2 cellular contexts compared by ENCODE assay signal in the genomic region with DNA sequence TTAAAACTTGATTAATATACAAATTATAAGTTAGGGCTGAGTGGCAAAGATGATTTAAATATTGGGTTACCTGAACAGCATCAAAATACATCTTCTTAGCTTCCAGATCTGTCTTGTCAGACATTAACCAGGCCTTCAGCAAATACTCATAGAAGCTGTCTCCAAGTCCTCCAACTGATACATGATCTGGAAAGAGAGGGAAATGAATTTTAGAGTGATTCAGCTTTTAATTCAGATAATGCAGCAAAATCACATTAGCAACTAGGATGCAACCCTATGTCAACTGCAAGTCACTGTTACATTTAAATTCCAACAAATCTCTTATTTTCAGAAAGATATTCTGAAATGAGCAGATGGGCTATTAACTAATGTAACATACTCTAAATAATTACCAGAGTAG.
TF ChIP-seq lines count a peak whose summit lies in the region.

No MANE protein-coding gene starts in this region.

TF ChIP-seq in SK-N-SH, 30 proteins besides CTCF, POLR2A, EP300 and RAD21 (continued from another document and continues in another):
- no peak for TF ChIP-seq SMC3 (IDR thresholded peaks at IDR 0.05; ENCODE audit: low read depth, low read length)
- TF ChIP-seq NRF1 (IDR thresholded peaks at IDR 0.05; ENCODE audit: low read depth, low read length) = no peak
- peak; percentile 58 for TF ChIP-seq GATA2 (CRISPR knock-in tag; IDR thresholded peaks at IDR 0.05)
- TF ChIP-seq, protein P1, sequence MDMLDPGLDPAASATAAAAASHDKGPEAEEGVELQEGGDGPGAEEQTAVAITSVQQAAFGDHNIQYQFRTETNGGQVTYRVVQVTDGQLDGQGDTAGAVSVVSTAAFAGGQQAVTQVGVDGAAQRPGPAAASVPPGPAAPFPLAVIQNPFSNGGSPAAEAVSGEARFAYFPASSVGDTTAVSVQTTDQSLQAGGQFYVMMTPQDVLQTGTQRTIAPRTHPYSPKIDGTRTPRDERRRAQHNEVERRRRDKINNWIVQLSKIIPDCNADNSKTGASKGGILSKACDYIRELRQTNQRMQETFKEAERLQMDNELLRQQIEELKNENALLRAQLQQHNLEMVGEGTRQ (IDR thresholded peaks at IDR 0.05; ENCODE audit: borderline replicate concordance, low read depth, low read length) = no peak
- TF ChIP-seq, protein P2, sequence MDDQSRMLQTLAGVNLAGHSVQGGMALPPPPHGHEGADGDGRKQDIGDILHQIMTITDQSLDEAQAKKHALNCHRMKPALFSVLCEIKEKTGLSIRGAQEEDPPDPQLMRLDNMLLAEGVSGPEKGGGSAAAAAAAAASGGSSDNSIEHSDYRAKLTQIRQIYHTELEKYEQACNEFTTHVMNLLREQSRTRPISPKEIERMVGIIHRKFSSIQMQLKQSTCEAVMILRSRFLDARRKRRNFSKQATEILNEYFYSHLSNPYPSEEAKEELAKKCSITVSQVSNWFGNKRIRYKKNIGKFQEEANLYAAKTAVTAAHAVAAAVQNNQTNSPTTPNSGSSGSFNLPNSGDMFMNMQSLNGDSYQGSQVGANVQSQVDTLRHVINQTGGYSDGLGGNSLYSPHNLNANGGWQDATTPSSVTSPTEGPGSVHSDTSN (IDR thresholded peaks at IDR 0.05) = peak; percentile 20; the same call in 1 of the 2 replicates
- TF ChIP-seq RXRA (IDR thresholded peaks at IDR 0.05; ENCODE audit: borderline replicate concordance, low read depth) = no peak
- TF ChIP-seq JUND (IDR thresholded peaks at IDR 0.05) = no peak
- TF ChIP-seq TEAD4 (IDR thresholded peaks at IDR 0.05; ENCODE audit: borderline replicate concordance, insufficient read depth) = 0 out of 2 replicates have a peak, but pooled peaks have one; percentile 23
- no peak for TF ChIP-seq EZH2phosphoT487 (IDR thresholded peaks at IDR 0.05; ENCODE audit: borderline replicate concordance, low read depth)
- TF ChIP-seq YY1 (IDR thresholded peaks at IDR 0.05; ENCODE audit: low read depth) = no peak
- TF ChIP-seq ZBTB33 (IDR thresholded peaks at IDR 0.05; ENCODE audit: borderline replicate concordance, low read depth) = no peak
- peak; percentile 36; the same call in 1 of the 2 replicates for TF ChIP-seq POLR2AphosphoS5 (IDR thresholded peaks at IDR 0.05; ENCODE audit: low read depth, low read length)
- peak; percentile 61 for TF ChIP-seq TCF12 (IDR thresholded peaks at IDR 0.05)
- TF ChIP-seq, protein P3, sequence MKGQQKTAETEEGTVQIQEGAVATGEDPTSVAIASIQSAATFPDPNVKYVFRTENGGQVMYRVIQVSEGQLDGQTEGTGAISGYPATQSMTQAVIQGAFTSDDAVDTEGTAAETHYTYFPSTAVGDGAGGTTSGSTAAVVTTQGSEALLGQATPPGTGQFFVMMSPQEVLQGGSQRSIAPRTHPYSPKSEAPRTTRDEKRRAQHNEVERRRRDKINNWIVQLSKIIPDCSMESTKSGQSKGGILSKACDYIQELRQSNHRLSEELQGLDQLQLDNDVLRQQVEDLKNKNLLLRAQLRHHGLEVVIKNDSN (IDR thresholded peaks at IDR 0.05; ENCODE audit: borderline replicate concordance, low read depth) = no peak
- no peak for TF ChIP-seq RFX5 (IDR thresholded peaks at IDR 0.05; ENCODE audit: low read length)
- no peak for TF ChIP-seq MEF2A (IDR thresholded peaks at IDR 0.05; ENCODE audit: borderline replicate concordance, low read depth)
- TF ChIP-seq, protein P4, sequence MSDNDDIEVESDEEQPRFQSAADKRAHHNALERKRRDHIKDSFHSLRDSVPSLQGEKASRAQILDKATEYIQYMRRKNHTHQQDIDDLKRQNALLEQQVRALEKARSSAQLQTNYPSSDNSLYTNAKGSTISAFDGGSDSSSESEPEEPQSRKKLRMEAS (IDR thresholded peaks at IDR 0.05; ENCODE audit: low read depth) = no peak
- TF ChIP-seq TAF1 (IDR thresholded peaks at IDR 0.05; ENCODE audit: borderline replicate concordance, low read depth, low read length) = no peak
- no peak for TF ChIP-seq IRF3 (IDR thresholded peaks at IDR 0.05; ENCODE audit: low read depth, low read length)
- no peak for TF ChIP-seq ELF1 (IDR thresholded peaks at IDR 0.05)
- no peak for TF ChIP-seq NFIC (IDR thresholded peaks at IDR 0.05; ENCODE audit: borderline replicate concordance)
- TF ChIP-seq FOXM1 (IDR thresholded peaks at IDR 0.05; ENCODE audit: low read depth) = no peak
- peak; percentile 92 for TF ChIP-seq RCOR1 (IDR thresholded peaks at IDR 0.05; ENCODE audit: low read length)
- TF ChIP-seq CHD2 (IDR thresholded peaks at IDR 0.05; ENCODE audit: low read length, partially characterized antibody) = peak; percentile 36

TF ChIP-seq in GM23338, 12 proteins besides CTCF, POLR2A, EP300 and RAD21:
- TF ChIP-seq, protein P5, sequence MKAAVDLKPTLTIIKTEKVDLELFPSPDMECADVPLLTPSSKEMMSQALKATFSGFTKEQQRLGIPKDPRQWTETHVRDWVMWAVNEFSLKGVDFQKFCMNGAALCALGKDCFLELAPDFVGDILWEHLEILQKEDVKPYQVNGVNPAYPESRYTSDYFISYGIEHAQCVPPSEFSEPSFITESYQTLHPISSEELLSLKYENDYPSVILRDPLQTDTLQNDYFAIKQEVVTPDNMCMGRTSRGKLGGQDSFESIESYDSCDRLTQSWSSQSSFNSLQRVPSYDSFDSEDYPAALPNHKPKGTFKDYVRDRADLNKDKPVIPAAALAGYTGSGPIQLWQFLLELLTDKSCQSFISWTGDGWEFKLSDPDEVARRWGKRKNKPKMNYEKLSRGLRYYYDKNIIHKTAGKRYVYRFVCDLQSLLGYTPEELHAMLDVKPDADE (IDR thresholded peaks at IDR 0.05) = no peak
- TF ChIP-seq ZNF331 (CRISPR knock-in tag; IDR thresholded peaks at IDR 0.05; ENCODE audit: low read depth) = no peak
- no peak for TF ChIP-seq STAT1 (IDR thresholded peaks at IDR 0.05; ENCODE audit: unreplicated experiment)
